Comparison of ENCODE assay signal across 19 cellular contexts in the genomic region with DNA sequence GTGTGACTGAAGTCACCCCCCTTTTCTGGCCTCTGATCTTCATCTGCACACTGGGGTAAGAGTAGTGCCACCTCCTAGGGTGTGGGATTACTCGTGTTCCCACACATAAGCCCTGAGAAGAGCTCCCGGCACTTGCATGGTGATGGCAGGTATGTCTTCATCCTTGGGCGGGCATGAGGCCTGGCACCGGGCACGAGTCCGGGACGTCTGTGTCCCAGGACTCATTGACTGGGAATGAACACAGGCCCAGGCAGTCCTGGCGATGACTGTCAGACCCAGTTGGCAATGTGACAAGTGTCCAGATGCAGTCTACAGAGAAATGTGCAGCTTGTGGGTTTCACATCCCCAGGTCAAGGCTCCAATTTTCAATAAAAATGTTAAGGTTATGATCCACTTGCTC.
DNase-seq lines count a peak whose midpoint lies in the region; ATAC-seq and TF ChIP-seq lines count a peak whose summit lies in the region.
"Had no signal": no experiment of that assay in that cellular context is flagged by ENCODE, and none has a peak within 500 bp of the region (broad histone marks: within the 10 kb centered on the region; RNA-seq: fewer than 3 reads in every experiment).

No MANE protein-coding gene starts in this region.

- DNase-seq in glutamatergic neuron (no peak), lower lobe of right lung (peak; percentile 39), sigmoid colon (peak; percentile 65), NCI-H226 (no peak)
- no peak for DNase-seq in activated T-cell treated with anti-CD3 and anti-CD28 coated beads, Interleukin-2, amount 50 U/mL, for 4 hours
- DNase-seq: ACHN; C1 segment of cervical spinal cord; CD4-positive, CD25-positive, alpha-beta regulatory T cell; COR-L47; DMS 273 treated with DMSO at 0.1 percent for 48 hours; DMS53; DND-41; EL; H9 had no signal

- H3K27ac ChIP-seq in lower lobe of right lung (no peak overlapping the region), sigmoid colon (no peak overlapping the region)

- H3K27me3 Mint-ChIP-seq in glutamatergic neuron (ENCODE audit: unreplicated experiment), result peaks cover 6% of the 10 kb centered on the region
- H3K27me3 Mint-ChIP-seq in activated T-cell treated with anti-CD3 and anti-CD28 coated beads, Interleukin-2, amount 50 U/mL, for 4 hours (ENCODE audit: low read depth), result no peaks in the 10 kb centered on the region
- H3K27me3 Mint-ChIP-seq: CD4-positive, CD25-positive, alpha-beta regulatory T cell had no signal

- peaks cover 42% of the 10 kb centered on the region for H3K4me1 Mint-ChIP-seq in glutamatergic neuron (ENCODE audit: low read depth, unreplicated experiment)
- H3K4me1 Mint-ChIP-seq in activated T-cell treated with anti-CD3 and anti-CD28 coated beads, Interleukin-2, amount 50 U/mL, for 4 hours (ENCODE audit: low read depth), result peaks cover 1% of the 10 kb centered on the region

- H3K27me3 ChIP-seq in lower lobe of right lung (ENCODE audit: low read depth) (no peaks in the 10 kb centered on the region), sigmoid colon (no peaks in the 10 kb centered on the region)
- H3K27me3 ChIP-seq: BE2C had no signal

- WGBS in sigmoid colon, 2 donors, result 95% methylated on average over 8 of the region's 8 CpGs

- H3K4me3 Mint-ChIP-seq in glutamatergic neuron (ENCODE audit: unreplicated experiment), result no peak overlapping the region
- H3K4me3 Mint-ChIP-seq in activated T-cell treated with anti-CD3 and anti-CD28 coated beads, Interleukin-2, amount 50 U/mL, for 4 hours, result no peak overlapping the region
- H3K4me3 Mint-ChIP-seq: CD4-positive, CD25-positive, alpha-beta regulatory T cell; H9 had no signal

- H3K9me3 ChIP-seq in lower lobe of right lung (no peaks in the 10 kb centered on the region), sigmoid colon (no peaks in the 10 kb centered on the region)
- H3K9me3 ChIP-seq: BE2C had no signal

- H3K27ac Mint-ChIP-seq in glutamatergic neuron (ENCODE audit: unreplicated experiment), result peak overlapping the region; percentile 52
- H3K27ac Mint-ChIP-seq: H9 had no signal

- H3K9me3 Mint-ChIP-seq in glutamatergic neuron (ENCODE audit: unreplicated experiment), result no peaks in the 10 kb centered on the region
- H3K9me3 Mint-ChIP-seq in activated T-cell treated with anti-CD3 and anti-CD28 coated beads, Interleukin-2, amount 50 U/mL, for 4 hours, result no peaks in the 10 kb centered on the region
- H3K9me3 Mint-ChIP-seq: CD4-positive, CD25-positive, alpha-beta regulatory T cell; CD8-positive, alpha-beta memory T cell; H9 had no signal

- TF ChIP-seq EP300 in sigmoid colon (IDR thresholded peaks at IDR 0.05), result no peak

- intact Hi-C loops in lower lobe of right lung (cut with DNase I) (no loop called here), sigmoid colon (cut with DNase I) (no loop called here)

- no peak for TF ChIP-seq POLR2A in sigmoid colon (IDR thresholded peaks at IDR 0.05)

- H3K36me3 ChIP-seq in lower lobe of right lung (peaks cover 74% of the 10 kb centered on the region), sigmoid colon (peaks cover 17 to 50% (median 24%) of the 10 kb centered on the region in 4 donors)

- H3K4me1 ChIP-seq in lower lobe of right lung (peaks cover 33% of the 10 kb centered on the region), sigmoid colon (peaks cover 0 to 33% (median 23%) of the 10 kb centered on the region in 4 donors)

- TF ChIP-seq CTCF in glutamatergic neuron (IDR thresholded peaks at IDR 0.05; ENCODE audit: partially characterized antibody, unreplicated experiment) (no peak), lower lobe of right lung (IDR thresholded peaks at IDR 0.05) (no peak), sigmoid colon (IDR thresholded peaks at IDR 0.05) (no peak)

- H3K36me3 Mint-ChIP-seq in glutamatergic neuron (ENCODE audit: unreplicated experiment), result no peaks in the 10 kb centered on the region
- H3K36me3 Mint-ChIP-seq in activated T-cell treated with anti-CD3 and anti-CD28 coated beads, Interleukin-2, amount 50 U/mL, for 4 hours (ENCODE audit: insufficient read depth), result peaks cover 26% of the 10 kb centered on the region

- H3K4me3 ChIP-seq in lower lobe of right lung (no peak overlapping the region), sigmoid colon (no peak overlapping the region)
- H3K4me3 ChIP-seq: GM12878 had no signal

- ATAC-seq in lower lobe of right lung, result no peak
- ATAC-seq in HG02938 (IDR thresholded peaks at IDR 0.05; ENCODE audit: unreplicated experiment), result no peak
- no peak for ATAC-seq in activated T-cell treated with anti-CD3 and anti-CD28 coated beads, Interleukin-2, amount 50 U/mL, for 4 hours
- ATAC-seq: GM12878, HepG2 had no signal

Comparison
In these comparisons a context has a peak if more than half of its experiments do, and no peak if none do; other contexts are left out.
1. DNase-seq: peak in lower lobe of right lung (single experiment) and sigmoid colon (single experiment); none in glutamatergic neuron (single experiment), NCI-H226 (single experiment) and activated T-cell treated with anti-CD3 and anti-CD28 coated beads, Interleukin-2, amount 50 U/mL, for 4 hours (single experiment).